1 cellular context compared by ENCODE assay signal in genomic region chrX:66015906-66016689, GRCh38.
TF ChIP-seq lines count a peak whose summit lies in the region.

No MANE protein-coding gene starts in this region.

TF ChIP-seq in K562, 482 proteins besides CTCF, POLR2A, EP300 and RAD21 (continued from another document and continues in another):
- TF ChIP-seq, protein P1, sequence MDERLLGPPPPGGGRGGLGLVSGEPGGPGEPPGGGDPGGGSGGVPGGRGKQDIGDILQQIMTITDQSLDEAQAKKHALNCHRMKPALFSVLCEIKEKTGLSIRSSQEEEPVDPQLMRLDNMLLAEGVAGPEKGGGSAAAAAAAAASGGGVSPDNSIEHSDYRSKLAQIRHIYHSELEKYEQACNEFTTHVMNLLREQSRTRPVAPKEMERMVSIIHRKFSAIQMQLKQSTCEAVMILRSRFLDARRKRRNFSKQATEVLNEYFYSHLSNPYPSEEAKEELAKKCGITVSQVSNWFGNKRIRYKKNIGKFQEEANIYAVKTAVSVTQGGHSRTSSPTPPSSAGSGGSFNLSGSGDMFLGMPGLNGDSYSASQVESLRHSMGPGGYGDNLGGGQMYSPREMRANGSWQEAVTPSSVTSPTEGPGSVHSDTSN (CRISPR knock-in tag; IDR thresholded peaks at IDR 0.05; ENCODE audit: low read depth): no peak
- TF ChIP-seq, protein P1 (tag; conservative IDR thresholded peaks at IDR 0.05; ENCODE audit: low read depth): no peak
- TF ChIP-seq ZKSCAN3 (CRISPR knock-in tag; IDR thresholded peaks at IDR 0.05): no peak
- no peak for TF ChIP-seq ADNP (tag; IDR thresholded peaks at IDR 0.05)
- TF ChIP-seq, protein P2, sequence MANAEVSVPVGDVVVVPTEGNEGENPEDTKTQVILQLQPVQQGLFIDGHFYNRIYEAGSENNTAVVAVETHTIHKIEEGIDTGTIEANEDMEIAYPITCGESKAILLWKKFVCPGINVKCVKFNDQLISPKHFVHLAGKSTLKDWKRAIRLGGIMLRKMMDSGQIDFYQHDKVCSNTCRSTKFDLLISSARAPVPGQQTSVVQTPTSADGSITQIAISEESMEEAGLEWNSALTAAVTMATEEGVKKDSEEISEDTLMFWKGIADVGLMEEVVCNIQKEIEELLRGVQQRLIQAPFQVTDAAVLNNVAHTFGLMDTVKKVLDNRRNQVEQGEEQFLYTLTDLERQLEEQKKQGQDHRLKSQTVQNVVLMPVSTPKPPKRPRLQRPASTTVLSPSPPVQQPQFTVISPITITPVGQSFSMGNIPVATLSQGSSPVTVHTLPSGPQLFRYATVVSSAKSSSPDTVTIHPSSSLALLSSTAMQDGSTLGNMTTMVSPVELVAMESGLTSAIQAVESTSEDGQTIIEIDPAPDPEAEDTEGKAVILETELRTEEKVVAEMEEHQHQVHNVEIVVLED (CRISPR knock-in tag; IDR thresholded peaks at IDR 0.05): no peak
- TF ChIP-seq ZNF347 (CRISPR knock-in tag; IDR thresholded peaks at IDR 0.05; ENCODE audit: low read depth): no peak
- TF ChIP-seq TAF15 (IDR thresholded peaks at IDR 0.05; ENCODE audit: low read depth, low read length): no peak
- TF ChIP-seq ATF1 (CRISPR knock-in tag; IDR thresholded peaks at IDR 0.05): no peak
- no peak for TF ChIP-seq ATF1 (tag; IDR thresholded peaks at IDR 0.05)
- TF ChIP-seq ZNF3 (CRISPR knock-in tag; IDR thresholded peaks at IDR 0.05): 0 out of 2 replicates have a peak, but pooled peaks have one; percentile 38
- TF ChIP-seq RAD51 (IDR thresholded peaks at IDR 0.05; ENCODE audit: borderline replicate concordance, low read depth): no peak
- TF ChIP-seq TBP (optimal IDR thresholded peaks at IDR 0.05; ENCODE audit: low read depth, low read length): peak; percentile 38
- TF ChIP-seq ZNF184 (CRISPR knock-in tag; IDR thresholded peaks at IDR 0.05): no peak
- TF ChIP-seq TCF3 (CRISPR knock-in tag; IDR thresholded peaks at IDR 0.05): no peak
- TF ChIP-seq KLF16 (IDR thresholded peaks at IDR 0.05): no peak
- no peak for TF ChIP-seq ZNF217 (CRISPR knock-in tag; IDR thresholded peaks at IDR 0.05)
- TF ChIP-seq ZNF174 (CRISPR knock-in tag; IDR thresholded peaks at IDR 0.05): no peak
- TF ChIP-seq IRF2 (CRISPR knock-in tag; IDR thresholded peaks at IDR 0.05): no peak
- no peak for TF ChIP-seq DDX20 (tag; IDR thresholded peaks at IDR 0.05; ENCODE audit: low read depth)
- no peak for TF ChIP-seq CCNT2 (IDR thresholded peaks at IDR 0.05; ENCODE audit: borderline replicate concordance, extremely low read depth, insufficient read length, low read depth, low read length)
- TF ChIP-seq RBM34 (IDR thresholded peaks at IDR 0.05; ENCODE audit: borderline replicate concordance, insufficient read depth, low read length): no peak
- TF ChIP-seq WHSC1 (IDR thresholded peaks at IDR 0.05; ENCODE audit: low read length): no peak
- TF ChIP-seq NCOR1 (IDR thresholded peaks at IDR 0.05): no peak
- TF ChIP-seq POLR2B (IDR thresholded peaks at IDR 0.05; ENCODE audit: low read depth, partially characterized antibody): peak; percentile 41
- no peak for TF ChIP-seq RBBP5 (IDR thresholded peaks at IDR 0.05; ENCODE audit: borderline replicate concordance, insufficient read depth, low read length, poor library complexity, severe bottlenecking)
- TF ChIP-seq, protein P3, sequence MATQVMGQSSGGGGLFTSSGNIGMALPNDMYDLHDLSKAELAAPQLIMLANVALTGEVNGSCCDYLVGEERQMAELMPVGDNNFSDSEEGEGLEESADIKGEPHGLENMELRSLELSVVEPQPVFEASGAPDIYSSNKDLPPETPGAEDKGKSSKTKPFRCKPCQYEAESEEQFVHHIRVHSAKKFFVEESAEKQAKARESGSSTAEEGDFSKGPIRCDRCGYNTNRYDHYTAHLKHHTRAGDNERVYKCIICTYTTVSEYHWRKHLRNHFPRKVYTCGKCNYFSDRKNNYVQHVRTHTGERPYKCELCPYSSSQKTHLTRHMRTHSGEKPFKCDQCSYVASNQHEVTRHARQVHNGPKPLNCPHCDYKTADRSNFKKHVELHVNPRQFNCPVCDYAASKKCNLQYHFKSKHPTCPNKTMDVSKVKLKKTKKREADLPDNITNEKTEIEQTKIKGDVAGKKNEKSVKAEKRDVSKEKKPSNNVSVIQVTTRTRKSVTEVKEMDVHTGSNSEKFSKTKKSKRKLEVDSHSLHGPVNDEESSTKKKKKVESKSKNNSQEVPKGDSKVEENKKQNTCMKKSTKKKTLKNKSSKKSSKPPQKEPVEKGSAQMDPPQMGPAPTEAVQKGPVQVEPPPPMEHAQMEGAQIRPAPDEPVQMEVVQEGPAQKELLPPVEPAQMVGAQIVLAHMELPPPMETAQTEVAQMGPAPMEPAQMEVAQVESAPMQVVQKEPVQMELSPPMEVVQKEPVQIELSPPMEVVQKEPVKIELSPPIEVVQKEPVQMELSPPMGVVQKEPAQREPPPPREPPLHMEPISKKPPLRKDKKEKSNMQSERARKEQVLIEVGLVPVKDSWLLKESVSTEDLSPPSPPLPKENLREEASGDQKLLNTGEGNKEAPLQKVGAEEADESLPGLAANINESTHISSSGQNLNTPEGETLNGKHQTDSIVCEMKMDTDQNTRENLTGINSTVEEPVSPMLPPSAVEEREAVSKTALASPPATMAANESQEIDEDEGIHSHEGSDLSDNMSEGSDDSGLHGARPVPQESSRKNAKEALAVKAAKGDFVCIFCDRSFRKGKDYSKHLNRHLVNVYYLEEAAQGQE (CRISPR knock-in tag; IDR thresholded peaks at IDR 0.05; ENCODE audit: low read depth): no peak
- peak; percentile 78 for TF ChIP-seq RBFOX2 (IDR thresholded peaks at IDR 0.05; ENCODE audit: low read depth, low read length)
- TF ChIP-seq NKRF (IDR thresholded peaks at IDR 0.05; ENCODE audit: borderline replicate concordance): no peak
- TF ChIP-seq JUN (IDR thresholded peaks at IDR 0.05; ENCODE audit: borderline replicate concordance, low read depth, low read length): no peak
- no peak for TF ChIP-seq JUN (CRISPR knock-in tag; IDR thresholded peaks at IDR 0.05; ENCODE audit: borderline replicate concordance)
- TF ChIP-seq ZNF655 (CRISPR knock-in tag; IDR thresholded peaks at IDR 0.05): no peak
- no peak for TF ChIP-seq SFPQ (IDR thresholded peaks at IDR 0.05; ENCODE audit: low read depth, low read length)
- TF ChIP-seq POLR2G (IDR thresholded peaks at IDR 0.05; ENCODE audit: low read depth, low read length): peak; percentile 63; the same call in 1 of the 2 replicates
- TF ChIP-seq, protein P4, sequence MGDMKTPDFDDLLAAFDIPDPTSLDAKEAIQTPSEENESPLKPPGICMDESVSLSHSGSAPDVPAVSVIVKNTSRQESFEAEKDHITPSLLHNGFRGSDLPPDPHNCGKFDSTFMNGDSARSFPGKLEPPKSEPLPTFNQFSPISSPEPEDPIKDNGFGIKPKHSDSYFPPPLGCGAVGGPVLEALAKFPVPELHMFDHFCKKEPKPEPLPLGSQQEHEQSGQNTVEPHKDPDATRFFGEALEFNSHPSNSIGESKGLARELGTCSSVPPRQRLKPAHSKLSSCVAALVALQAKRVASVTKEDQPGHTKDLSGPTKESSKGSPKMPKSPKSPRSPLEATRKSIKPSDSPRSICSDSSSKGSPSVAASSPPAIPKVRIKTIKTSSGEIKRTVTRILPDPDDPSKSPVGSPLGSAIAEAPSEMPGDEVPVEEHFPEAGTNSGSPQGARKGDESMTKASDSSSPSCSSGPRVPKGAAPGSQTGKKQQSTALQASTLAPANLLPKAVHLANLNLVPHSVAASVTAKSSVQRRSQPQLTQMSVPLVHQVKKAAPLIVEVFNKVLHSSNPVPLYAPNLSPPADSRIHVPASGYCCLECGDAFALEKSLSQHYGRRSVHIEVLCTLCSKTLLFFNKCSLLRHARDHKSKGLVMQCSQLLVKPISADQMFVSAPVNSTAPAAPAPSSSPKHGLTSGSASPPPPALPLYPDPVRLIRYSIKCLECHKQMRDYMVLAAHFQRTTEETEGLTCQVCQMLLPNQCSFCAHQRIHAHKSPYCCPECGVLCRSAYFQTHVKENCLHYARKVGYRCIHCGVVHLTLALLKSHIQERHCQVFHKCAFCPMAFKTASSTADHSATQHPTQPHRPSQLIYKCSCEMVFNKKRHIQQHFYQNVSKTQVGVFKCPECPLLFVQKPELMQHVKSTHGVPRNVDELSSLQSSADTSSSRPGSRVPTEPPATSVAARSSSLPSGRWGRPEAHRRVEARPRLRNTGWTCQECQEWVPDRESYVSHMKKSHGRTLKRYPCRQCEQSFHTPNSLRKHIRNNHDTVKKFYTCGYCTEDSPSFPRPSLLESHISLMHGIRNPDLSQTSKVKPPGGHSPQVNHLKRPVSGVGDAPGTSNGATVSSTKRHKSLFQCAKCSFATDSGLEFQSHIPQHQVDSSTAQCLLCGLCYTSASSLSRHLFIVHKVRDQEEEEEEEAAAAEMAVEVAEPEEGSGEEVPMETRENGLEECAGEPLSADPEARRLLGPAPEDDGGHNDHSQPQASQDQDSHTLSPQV (IDR thresholded peaks at IDR 0.05): no peak
- TF ChIP-seq ZFP1 (CRISPR knock-in tag; IDR thresholded peaks at IDR 0.05): no peak
- TF ChIP-seq ZBTB9 (CRISPR knock-in tag; IDR thresholded peaks at IDR 0.05): no peak
- TF ChIP-seq PHTF2 (CRISPR knock-in tag; IDR thresholded peaks at IDR 0.05): no peak
- 0 out of 2 replicates have a peak, but pooled peaks have one; percentile 35 for TF ChIP-seq BRD4 (IDR thresholded peaks at IDR 0.05)
- TF ChIP-seq MECOM (CRISPR knock-in tag; IDR thresholded peaks at IDR 0.05): no peak
- TF ChIP-seq SP2 (IDR thresholded peaks at IDR 0.05; ENCODE audit: extremely low read depth, low read depth, low read length, poor library complexity, severe bottlenecking): no peak
- TF ChIP-seq, protein P5, sequence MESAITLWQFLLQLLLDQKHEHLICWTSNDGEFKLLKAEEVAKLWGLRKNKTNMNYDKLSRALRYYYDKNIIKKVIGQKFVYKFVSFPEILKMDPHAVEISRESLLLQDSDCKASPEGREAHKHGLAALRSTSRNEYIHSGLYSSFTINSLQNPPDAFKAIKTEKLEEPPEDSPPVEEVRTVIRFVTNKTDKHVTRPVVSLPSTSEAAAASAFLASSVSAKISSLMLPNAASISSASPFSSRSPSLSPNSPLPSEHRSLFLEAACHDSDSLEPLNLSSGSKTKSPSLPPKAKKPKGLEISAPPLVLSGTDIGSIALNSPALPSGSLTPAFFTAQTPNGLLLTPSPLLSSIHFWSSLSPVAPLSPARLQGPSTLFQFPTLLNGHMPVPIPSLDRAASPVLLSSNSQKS (CRISPR knock-in tag; IDR thresholded peaks at IDR 0.05): no peak
- no peak for TF ChIP-seq POLR2AphosphoS2 (IDR thresholded peaks at IDR 0.05; ENCODE audit: low read length)
- TF ChIP-seq CBFA2T2 (conservative IDR thresholded peaks at IDR 0.05): no peak
- no peak for TF ChIP-seq MTA3 (IDR thresholded peaks at IDR 0.05; ENCODE audit: borderline replicate concordance)
